In the genomic region with DNA sequence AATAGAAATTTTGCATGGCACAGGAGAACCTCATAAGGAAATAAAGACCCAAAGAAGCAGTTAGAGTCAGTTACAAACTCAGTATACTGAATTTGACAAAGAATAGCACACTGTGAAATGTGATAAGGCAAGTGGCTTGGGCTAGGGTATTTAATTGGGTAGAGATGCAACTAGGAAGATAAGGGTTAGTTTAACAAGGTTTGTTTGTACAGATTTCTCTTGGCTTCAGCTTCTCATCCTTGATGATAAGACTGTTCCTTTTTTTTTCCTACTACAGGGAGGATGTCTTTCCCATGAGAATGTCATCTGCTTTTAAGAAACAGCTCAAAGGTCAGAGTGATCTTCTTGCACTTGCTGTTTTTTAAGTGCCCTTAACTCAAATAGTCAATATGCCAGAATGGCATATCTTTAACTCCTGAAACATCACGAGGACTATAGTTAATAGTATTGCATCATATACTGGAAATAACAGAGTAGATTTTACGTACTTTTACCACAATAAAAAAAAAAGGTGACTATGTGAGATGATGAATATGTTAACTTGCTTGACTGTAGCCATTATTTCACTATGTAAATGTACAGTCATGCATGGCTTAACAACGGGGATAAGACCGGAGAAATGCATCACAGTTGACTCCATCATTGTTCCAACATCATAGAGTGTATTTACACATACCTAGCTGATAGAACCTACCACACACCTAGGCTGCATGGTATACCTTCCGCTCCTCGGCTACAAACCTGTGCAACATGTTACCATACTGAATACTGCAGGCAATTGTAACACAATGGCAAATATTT, we compare ENCODE assay signal across 11 cellular contexts. TPM values are rescaled to one million over a fixed set of nuclear protein-coding genes. Genes with fewer than 3 reads are reported as not detected.
A peak's percentile ranks its signal among the peaks of the same experiment; 100 is the strongest.
DNase-seq lines count a peak whose midpoint lies in the region; ATAC-seq, FAIRE-seq and TF ChIP-seq lines count a peak whose summit lies in the region.
"Had no signal": no experiment of that assay in that cellular context is flagged by ENCODE, and none has a peak within 500 bp of the region (broad histone marks: within the 10 kb centered on the region; RNA-seq: fewer than 3 reads in every experiment).

No MANE protein-coding gene starts in this region.

- no peaks in the 10 kb centered on the region for H3K4me1 ChIP-seq in neural progenitor cell
- H3K4me1 ChIP-seq: psoas muscle had no signal

- H3K27ac Mint-ChIP-seq in activated naive CD4-positive, alpha-beta T cell treated with anti-CD3 and anti-CD28 coated beads for 36 hours = peak overlapping the region; percentile 91
- H3K27ac Mint-ChIP-seq in neural progenitor cell = no peak overlapping the region

- H3K27me3 ChIP-seq in bronchial epithelial cell (ENCODE audit: control insufficient read depth, insufficient read depth, low read length) = no peaks in the 10 kb centered on the region
- H3K27me3 ChIP-seq in neural progenitor cell = peaks cover 32% of the 10 kb centered on the region

- no peaks in the 10 kb centered on the region for H3K79me2 ChIP-seq in neural progenitor cell (ENCODE audit: low read depth)

- H2AFZ ChIP-seq in neural progenitor cell (replicated peaks) = no peak overlapping the region

- H3K9me3 ChIP-seq in neural progenitor cell (ENCODE audit: low read depth) = no peaks in the 10 kb centered on the region
- H3K9me3 ChIP-seq: psoas muscle had no signal

- no peak overlapping the region for H3K4me3 Mint-ChIP-seq in activated naive CD4-positive, alpha-beta T cell treated with anti-CD3 and anti-CD28 coated beads for 36 hours
- no peak overlapping the region for H3K4me3 Mint-ChIP-seq in neural progenitor cell

- H3K27ac ChIP-seq in neural progenitor cell = no peak overlapping the region

- H3K36me3 ChIP-seq in bronchial epithelial cell (ENCODE audit: control insufficient read depth, insufficient read depth, low read length) = no peaks in the 10 kb centered on the region
- no peaks in the 10 kb centered on the region for H3K36me3 ChIP-seq in neural progenitor cell

- H3K9me3 Mint-ChIP-seq in activated naive CD4-positive, alpha-beta T cell treated with anti-CD3 and anti-CD28 coated beads for 36 hours = no peaks in the 10 kb centered on the region
- H3K9me3 Mint-ChIP-seq in neural progenitor cell = no peaks in the 10 kb centered on the region

- CTCF ChIA-PET in activated naive CD4-positive, alpha-beta T cell treated with anti-CD3 and anti-CD28 coated beads for 36 hours (lab: Charles Lee) = interaction anchor here (0.6 to 8.7 kb wide), 16 partner anchors 10 to 177 kb away, joined by 3 to 55 read pairs (median 4); no protein-coding TSS in a partner anchor

- no peak for ATAC-seq in HG03571 (IDR thresholded peaks at IDR 0.05; ENCODE audit: unreplicated experiment)
- ATAC-seq in GM19452 (IDR thresholded peaks at IDR 0.05; ENCODE audit: unreplicated experiment) = no peak

- TF ChIP-seq CTCF in bronchial epithelial cell (IDR thresholded peaks at IDR 0.05; ENCODE audit: insufficient read depth, low read length, severe bottlenecking) (no peak), neural progenitor cell (IDR thresholded peaks at IDR 0.05) (no peak)

- no peak overlapping the region for H3K9ac ChIP-seq in neural progenitor cell

- intact Hi-C loops in activated naive CD4-positive, alpha-beta T cell treated with anti-CD3 and anti-CD28 coated beads for 36 hours (cut with micrococcal nuclease) = loop anchor here (1.0 kb wide), 9 partner anchors 10 to 177 kb away; no protein-coding TSS in a partner anchor

- no peak overlapping the region for H3K4me3 ChIP-seq in bronchial epithelial cell (ENCODE audit: low read depth, low read length)
- no peak overlapping the region for H3K4me3 ChIP-seq in neural progenitor cell

- DNase-seq in activated naive CD4-positive, alpha-beta T cell treated with anti-CD3 and anti-CD28 coated beads for 36 hours = no peak
- no peak for DNase-seq in activated naive CD4-positive, alpha-beta T cell (lab: John Stamatoyannopoulos, UW)
- DNase-seq in OCI-M1 (lab: John Stamatoyannopoulos, UW) = peak; percentile 89
- DNase-seq in bronchial epithelial cell (ENCODE audit: low read depth) = peak; percentile 81
- no peak for DNase-seq in neural progenitor cell (ENCODE audit: low spot score)
- DNase-seq in NCI-H146 (lab: John Stamatoyannopoulos, UW) = no peak
- DNase-seq: psoas muscle had no signal

- H3K27me3 Mint-ChIP-seq in activated naive CD4-positive, alpha-beta T cell treated with anti-CD3 and anti-CD28 coated beads for 36 hours (ENCODE audit: low read depth) = no peaks in the 10 kb centered on the region
- H3K27me3 Mint-ChIP-seq in neural progenitor cell (ENCODE audit: insufficient read depth, low read depth) = no peaks in the 10 kb centered on the region

- no peak for FAIRE-seq in bronchial epithelial cell (lab: Jason Lieb, UNC)
- FAIRE-seq: HTR-8/SVneo had no signal

- no peaks in the 10 kb centered on the region for H3K36me3 Mint-ChIP-seq in activated naive CD4-positive, alpha-beta T cell treated with anti-CD3 and anti-CD28 coated beads for 36 hours (ENCODE audit: low read depth)
- H3K36me3 Mint-ChIP-seq in neural progenitor cell = no peaks in the 10 kb centered on the region

- peaks cover 6% of the 10 kb centered on the region for H3F3A ChIP-seq in neural progenitor cell (ENCODE audit: low read depth)

- H3K4me1 Mint-ChIP-seq in activated naive CD4-positive, alpha-beta T cell treated with anti-CD3 and anti-CD28 coated beads for 36 hours (ENCODE audit: low read depth) = peaks cover 71% of the 10 kb centered on the region
- peaks cover 12% of the 10 kb centered on the region for H3K4me1 Mint-ChIP-seq in neural progenitor cell

- no peaks in the 10 kb centered on the region for H4K20me1 ChIP-seq in neural progenitor cell (ENCODE audit: low read depth)

- peak overlapping the region; percentile 70 for H3K4me2 ChIP-seq in neural progenitor cell

RNA-seq across cellular contexts. Expression of a gene that starts 9.2 kb away (rescaled TPM):
- total RNA-seq in activated naive CD4-positive, alpha-beta T cell treated with anti-CD3 and anti-CD28 coated beads for 36 hours = 100 to 1,000 TPM; 107 to 113 TPM
- not detected in 2 replicates for total RNA-seq in bronchial epithelial cell
- not detected in 2 replicates for total RNA-seq in neural progenitor cell (ENCODE audit: low replicate concordance)
- total RNA-seq: chondrocyte had no signal

RNA-seq across cellular contexts. Expression of a gene that starts 37.7 kb away (rescaled TPM):
- total RNA-seq in activated naive CD4-positive, alpha-beta T cell treated with anti-CD3 and anti-CD28 coated beads for 36 hours = 1 to 10 TPM; 3.5 to 4.6 TPM
- total RNA-seq in bronchial epithelial cell (6.8 and 11.6 TPM in 2 replicates), neural progenitor cell (ENCODE audit: low replicate concordance) (6.9 and 7.7 TPM in 2 replicates)

RNA-seq across cellular contexts. Expression of a gene that starts 42.0 kb away (rescaled TPM):
- 1 to 10 TPM; 6.7 to 8.0 TPM for total RNA-seq in activated naive CD4-positive, alpha-beta T cell treated with anti-CD3 and anti-CD28 coated beads for 36 hours
- total RNA-seq in bronchial epithelial cell = 4.1 and 10.5 TPM in 2 replicates
- not detected in 2 replicates for total RNA-seq in neural progenitor cell (ENCODE audit: low replicate concordance)
- total RNA-seq: chondrocyte had no signal

RNA-seq across cellular contexts. Expression of a gene that starts 59.3 kb away (rescaled TPM):
- total RNA-seq in activated naive CD4-positive, alpha-beta T cell treated with anti-CD3 and anti-CD28 coated beads for 36 hours = under 1 TPM; 0.48 to 0.64 TPM
- total RNA-seq in bronchial epithelial cell (175 and 226 TPM in 2 replicates), neural progenitor cell (ENCODE audit: low replicate concordance) (0.34 and 3.3 TPM in 2 replicates)

Comparison
In these comparisons a context has a peak if more than half of its experiments do, and no peak if none do; other contexts are left out.
1. DNase-seq: peak in OCI-M1 (single experiment) and bronchial epithelial cell (single experiment); none in activated naive CD4-positive, alpha-beta T cell treated with anti-CD3 and anti-CD28 coated beads for 36 hours (single experiment), activated naive CD4-positive, alpha-beta T cell (0 of 4), neural progenitor cell (single experiment) and NCI-H146 (single experiment).
2. RNA of a gene that starts 9.2 kb away (total RNA-seq): 107 to 113 TPM in activated naive CD4-positive, alpha-beta T cell treated with anti-CD3 and anti-CD28 coated beads for 36 hours; not detected in bronchial epithelial cell and not detected in neural progenitor cell; every median in the first group is over 100 times any median in the second.